In genomic region chr20:51372176-51372803, GRCh38 we compare ENCODE assay signal across 8 cellular contexts.
DNase-seq lines count a peak whose midpoint lies in the region; ATAC-seq and TF ChIP-seq lines count a peak whose summit lies in the region.

No MANE protein-coding gene starts in this region.

- H3K9me3 Mint-ChIP-seq in chondrocyte (ENCODE audit: low read depth) = no peaks in the 10 kb centered on the region

- no peaks in the 10 kb centered on the region for H3K27me3 Mint-ChIP-seq in chondrocyte (ENCODE audit: low read depth)

- H3K36me3 ChIP-seq in liver (ENCODE audit: control insufficient read depth in 4 of 4, insufficient read depth in 3 of 4, low read depth in 1 of 4, low read length in 3 of 4) = no peaks in the 10 kb centered on the region

- no peak overlapping the region for H3K9ac ChIP-seq in liver (ENCODE audit: low read depth in 1 of 2, low read length in 2 of 2)

- DNase-seq in AG08396 (ENCODE audit: low spot score) (peak; percentile 81), GM19238 (ENCODE audit: insufficient read length, low spot score) (peak; percentile 74), NCI-H2081 treated with DMSO at 0.1 percent for 48 hours (lab: John Stamatoyannopoulos, UW) (peak; percentile 17), chondrocyte (ENCODE audit: low spot score) (no peak)
- DNase-seq in activated CD4-positive, alpha-beta T cell treated with anti-CD3 and anti-CD28 coated beads for 4 hours = peak; percentile 55 to 65
- DNase-seq in stimulated activated CD4-positive, alpha-beta T cell treated with anti-CD3 and anti-CD28 coated beads, TNF-alpha, amount 100 ng/mL, for 24 hours (ENCODE audit: low read depth in 3 of 3) = peak; percentile 33 to 58 (median 35)

- TF ChIP-seq CTCF in chondrocyte (IDR thresholded peaks at IDR 0.05) = peak; percentile 89
- TF ChIP-seq CTCF in liver (IDR thresholded peaks at IDR 0.05; ENCODE audit: low read depth, low read length, missing input control) = peak; percentile 79

- H3K27ac Mint-ChIP-seq in chondrocyte (ENCODE audit: unreplicated experiment) = no peak overlapping the region

- no peaks in the 10 kb centered on the region for H3K36me3 Mint-ChIP-seq in chondrocyte (ENCODE audit: low read depth)

- H3K4me3 ChIP-seq in liver (ENCODE audit: low read depth in 1 of 3, low read length in 3 of 3) = no peak overlapping the region

- no peak overlapping the region for H3K27ac ChIP-seq in liver (ENCODE audit: low read depth in 1 of 2, low read length in 2 of 2)

- no peaks in the 10 kb centered on the region for H3K4me1 ChIP-seq in liver (ENCODE audit: control insufficient read depth in 4 of 4, insufficient read depth in 4 of 4, low read length in 3 of 4)

- H3K4me1 Mint-ChIP-seq in chondrocyte (ENCODE audit: low read depth) = peaks cover 33% of the 10 kb centered on the region

- no peaks in the 10 kb centered on the region for H3K9me3 ChIP-seq in liver (ENCODE audit: control insufficient read depth in 4 of 4, low read length in 3 of 4)

- H3K4me3 Mint-ChIP-seq in chondrocyte (ENCODE audit: unreplicated experiment) = no peak overlapping the region

- WGBS in liver = 47% methylated on average over 13 of the region's 13 CpGs

- ATAC-seq in HG03095 (IDR thresholded peaks at IDR 0.05; ENCODE audit: unreplicated experiment) = no peak

- peak; percentile 93 to 98 for TF ChIP-seq RAD21 in liver (IDR thresholded peaks at IDR 0.05)

- no peaks in the 10 kb centered on the region for H3K27me3 ChIP-seq in liver (ENCODE audit: control insufficient read depth in 4 of 4, insufficient read depth in 4 of 4, low read length in 3 of 4)

TF ChIP-seq in liver, 16 proteins besides CTCF, POLR2A, EP300 and RAD21:
- TF ChIP-seq YY1 (IDR thresholded peaks at IDR 0.05) = no peak
- no peak for TF ChIP-seq MAX (IDR thresholded peaks at IDR 0.05)
- TF ChIP-seq SP1 (IDR thresholded peaks at IDR 0.05) = no peak
- TF ChIP-seq ATF3 (IDR thresholded peaks at IDR 0.05) = no peak
- no peak for TF ChIP-seq HNF4G (IDR thresholded peaks at IDR 0.05)
- TF ChIP-seq EGR1 (IDR thresholded peaks at IDR 0.05; ENCODE audit: low read depth in 2 of 2) = no peak
- no peak for TF ChIP-seq RXRA (IDR thresholded peaks at IDR 0.05)
- no peak for TF ChIP-seq FOXA1 (IDR thresholded peaks at IDR 0.05)
- TF ChIP-seq FOXA2 (IDR thresholded peaks at IDR 0.05) = no peak
